In genomic region chr3:173733029-173733652, GRCh38 we compare ENCODE assay signal across 10 cellular contexts.
DNase-seq lines count a peak whose midpoint lies in the region; ATAC-seq and TF ChIP-seq lines count a peak whose summit lies in the region.
"Had no signal": no experiment of that assay in that cellular context is flagged by ENCODE, and none has a peak within 500 bp of the region (broad histone marks: within the 10 kb centered on the region; RNA-seq: fewer than 3 reads in every experiment).

No MANE protein-coding gene starts in this region.

- no peaks in the 10 kb centered on the region for H3K27me3 Mint-ChIP-seq in Calu3 (ENCODE audit: unreplicated experiment)
- H3K27me3 Mint-ChIP-seq: T-cell had no signal

- no peaks in the 10 kb centered on the region for H3K27me3 ChIP-seq in upper lobe of left lung

- H3K4me3 ChIP-seq in astrocyte of the cerebellum (ENCODE audit: low read depth, low read length) (no peak overlapping the region), upper lobe of left lung (no peak overlapping the region)

- H3K4me3 Mint-ChIP-seq in Calu3 (ENCODE audit: low read depth, unreplicated experiment): no peak overlapping the region
- H3K4me3 Mint-ChIP-seq: T-cell had no signal

- CTCF ChIA-PET in Calu3 (lab: Charles Lee): no interaction called here

- no peak for ATAC-seq in upper lobe of left lung (ENCODE audit: low FRiP score in 2 of 2)
- no peak for ATAC-seq in HG03469 (IDR thresholded peaks at IDR 0.05; ENCODE audit: unreplicated experiment)
- ATAC-seq: esophagus mucosa, T-cell had no signal

- no peaks in the 10 kb centered on the region for H3K4me1 ChIP-seq in upper lobe of left lung

- H3K27ac Mint-ChIP-seq in Calu3 (ENCODE audit: unreplicated experiment): no peak overlapping the region
- H3K27ac Mint-ChIP-seq: T-cell had no signal

- H3K9me3 Mint-ChIP-seq in Calu3 (ENCODE audit: low read depth, unreplicated experiment): no peaks in the 10 kb centered on the region

- H3K36me3 ChIP-seq in upper lobe of left lung: no peaks in the 10 kb centered on the region

- whole genome bisulfite sequencing in upper lobe of left lung, 2 donors: 65 to 72% methylated on average over 1 of the region's 1 CpG

- no peaks in the 10 kb centered on the region for H3K9me3 ChIP-seq in upper lobe of left lung

- H3K36me3 Mint-ChIP-seq in Calu3 (ENCODE audit: insufficient read depth, unreplicated experiment): no peaks in the 10 kb centered on the region
- H3K36me3 Mint-ChIP-seq: T-cell had no signal

- intact Hi-C loops in Calu3 (cut with micrococcal nuclease; ENCODE audit: unreplicated experiment): loop anchor here (2.0 kb wide), 1 partner anchor 148 kb away; no protein-coding TSS in a partner anchor

- TF ChIP-seq EP300 in upper lobe of left lung (IDR thresholded peaks at IDR 0.05): no peak

- in situ Hi-C loops in astrocyte of the cerebellum (cut with HindIII; ENCODE audit: low sequenced_read_pairs): no loop called here

- H3K4me1 Mint-ChIP-seq in Calu3 (ENCODE audit: low read depth, unreplicated experiment): no peaks in the 10 kb centered on the region
- H3K4me1 Mint-ChIP-seq: T-cell had no signal

- TF ChIP-seq CTCF in Calu3 (IDR thresholded peaks at IDR 0.05; ENCODE audit: unreplicated experiment) (peak; percentile 64), astrocyte of the cerebellum (IDR thresholded peaks at IDR 0.05; ENCODE audit: low read depth, low read length, missing control alignments) (peak; percentile 51), upper lobe of left lung (IDR thresholded peaks at IDR 0.05) (peak in 2 of 6 experiments; percentile 6 to 25), GM20000 (IDR thresholded peaks at IDR 0.05; ENCODE audit: extremely low read depth, missing control alignments) (no peak)

- DNase-seq in Calu3: peak; percentile 34
- peak; percentile 51 to 60 for DNase-seq in Kasumi-1 (lab: John Stamatoyannopoulos, UW)
- DNase-seq in astrocyte of the cerebellum (ENCODE audit: low read depth): peak; percentile 48
- DNase-seq in medulla oblongata (ENCODE audit: extremely low spot score): peak; percentile 65
- DNase-seq in upper lobe of left lung: no peak
- no peak for DNase-seq in T-helper 2 cell
- DNase-seq in GM20000 (ENCODE audit: low spot score): no peak
- DNase-seq: T-cell had no signal

- BruUV-seq in Calu3 (replicated peaks; lab: Mats Ljungman, UMichigan): no TSS peak

- H3K27ac ChIP-seq in upper lobe of left lung: no peak overlapping the region

- no peak for TF ChIP-seq POLR2A in upper lobe of left lung (IDR thresholded peaks at IDR 0.05)

Comparison
In these comparisons a context has a peak if more than half of its experiments do, and no peak if none do; other contexts are left out.
1. DNase-seq: peak in Calu3 (single experiment), Kasumi-1 (2 of 2), astrocyte of the cerebellum (single experiment) and medulla oblongata (single experiment); none in upper lobe of left lung (0 of 2), T-helper 2 cell (0 of 5) and GM20000 (single experiment).